In genomic region chr4:10118355-10119004, GRCh38 we compare ENCODE assay signal across 1 cellular context.
TF ChIP-seq lines count a peak whose summit lies in the region.

No MANE protein-coding gene starts in this region.

TF ChIP-seq in GM23338, 12 proteins besides CTCF, POLR2A, EP300 and RAD21 (continued from another document):
- no peak for TF ChIP-seq ZNF462 (CRISPR knock-in tag; IDR thresholded peaks at IDR 0.05)
- TF ChIP-seq STAT1 (IDR thresholded peaks at IDR 0.05; ENCODE audit: unreplicated experiment) = no peak
- TF ChIP-seq REST (IDR thresholded peaks at IDR 0.05; ENCODE audit: unreplicated experiment) = no peak
- TF ChIP-seq ZNF114 (CRISPR knock-in tag; IDR thresholded peaks at IDR 0.05) = no peak
